ENCODE assay signal across 38 cellular contexts in genomic region chr1:167012570-167012969, GRCh38. TPM values are rescaled to one million over a fixed set of nuclear protein-coding genes. Genes with fewer than 3 reads are reported as not detected.
"Had no signal": no experiment of that assay in that cellular context is flagged by ENCODE, and none has a peak within 500 bp of the region (broad histone marks: within the 10 kb centered on the region; RNA-seq: fewer than 3 reads in every experiment).

No MANE protein-coding gene starts in this region.

- H3K36me3 ChIP-seq: MG63 had no signal

- H3K9ac ChIP-seq: KMS-11 had no signal

- H3K27me3 ChIP-seq: MG63 had no signal

- H3K9me3 ChIP-seq: MG63 had no signal

- H3K4me3 ChIP-seq: MG63 had no signal

- H3K27ac ChIP-seq: KMS-11 had no signal

- DNase-seq: Karpas-422, Kasumi-1, MG63, MM.1S, MV-4-11, NCI-H1048, NCI-H1092, NCI-H1092 treated with DMSO at 0.1 percent for 48 hours, NCI-H1105, NCI-H1105 treated with DMSO at 0.1 percent for 48 hours, NCI-H1417, NCI-H1417 treated with DMSO at 0.1 percent for 48 hours, NCI-H1436, NCI-H1436 treated with DMSO at 0.1 percent for 48 hours, NCI-H146, NCI-H1694, NCI-H1694 treated with DMSO at 0.1 percent for 48 hours, NCI-H187, NCI-H187 treated with DMSO at 0.1 percent for 48 hours, NCI-H1930, NCI-H2029, NCI-H2029 treated with DMSO at 0.1 percent for 48 hours, NCI-H2081, NCI-H2081 treated with DMSO at 0.1 percent for 48 hours, NCI-H2107, NCI-H2171, NCI-H2171 treated with DMSO at 0.1 percent for 48 hours, NCI-H2227 treated with DMSO at 0.1 percent for 48 hours, NCI-H226, NCI-H345, NCI-H446, NCI-H446 treated with DMSO at 0.1 percent for 48 hours, NCI-H510A, NCI-H510A treated with DMSO at 0.1 percent for 48 hours had no signal

- H3K4me2 ChIP-seq: KMS-11 had no signal

RNA-seq across cellular contexts. Expression of gene MAEL, which starts 23.5 kb away (rescaled TPM):
- total RNA-seq: LHCN-M2, MCF 10A, NCI-H460 had no signal
